1 cellular context compared by ENCODE assay signal in genomic region chr17:41891135-41892065, GRCh38.
TF ChIP-seq lines count a peak whose summit lies in the region.

No MANE protein-coding gene starts in this region.

TF ChIP-seq in A549, 52 proteins besides CTCF, POLR2A, EP300 and RAD21:
- TF ChIP-seq FOSL2 (IDR thresholded peaks at IDR 0.05) (no peak), FOSL2 (CRISPR knock-in tag; IDR thresholded peaks at IDR 0.05) (peak; percentile 39), CHD4 (IDR thresholded peaks at IDR 0.05; ENCODE audit: borderline replicate concordance) (no peak)
